1 cellular context compared by ENCODE assay signal in the genomic region with DNA sequence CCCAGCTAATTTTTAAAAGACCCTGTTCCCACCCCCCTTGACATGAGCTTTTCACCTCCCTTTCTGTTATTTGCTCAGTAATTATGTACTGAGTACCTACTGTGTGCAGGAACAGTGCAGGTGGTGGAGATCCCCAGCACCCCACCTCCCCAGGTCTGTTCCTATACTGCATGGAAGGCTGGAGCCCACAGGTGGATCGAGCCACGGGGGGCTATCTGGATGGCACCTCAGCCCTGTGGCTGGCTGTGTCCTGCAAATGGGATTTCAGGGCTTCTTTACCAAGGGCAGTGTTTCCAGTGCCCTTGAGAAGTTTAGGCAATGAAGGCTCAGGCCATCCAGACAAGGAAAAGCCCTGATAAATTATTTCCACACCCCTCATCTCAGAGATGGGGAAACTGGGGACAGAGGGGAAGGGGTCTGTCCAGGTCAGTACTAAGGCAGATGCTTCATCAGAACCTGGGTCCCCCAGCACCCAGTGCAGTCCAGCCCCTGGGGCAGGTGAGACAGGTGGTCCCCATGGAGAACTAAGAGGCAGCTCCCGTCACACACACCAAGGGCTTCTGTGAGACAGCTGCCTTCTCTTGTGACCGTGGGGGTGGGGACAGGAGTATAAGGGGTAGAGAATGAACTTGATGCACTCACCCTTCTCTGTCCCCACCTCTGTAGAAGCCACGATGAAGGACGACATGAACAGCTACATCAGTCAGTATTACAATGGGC.
TF ChIP-seq lines count a peak whose summit lies in the region.

No MANE protein-coding gene starts in this region.

TF ChIP-seq in GM12878, 131 proteins besides CTCF, POLR2A, EP300 and RAD21:
- TF ChIP-seq FOS (IDR thresholded peaks at IDR 0.05; ENCODE audit: borderline replicate concordance, extremely low read depth, insufficient read length) (no peak), SRF (IDR thresholded peaks at IDR 0.05; ENCODE audit: low read depth in 2 of 2, low read length in 2 of 2) (no peak), ZNF274 (IDR thresholded peaks at IDR 0.05; ENCODE audit: insufficient read depth, insufficient read length) (no peak), NRF1 (conservative IDR thresholded peaks at IDR 0.05; ENCODE audit: low read depth, low read length) (no peak), WRNIP1 (IDR thresholded peaks at IDR 0.05; ENCODE audit: borderline replicate concordance, low read depth, low read length) (no peak), ZNF24 (IDR thresholded peaks at IDR 0.05) (no peak), NFXL1 (IDR thresholded peaks at IDR 0.05; ENCODE audit: borderline replicate concordance) (no peak), RBBP5 (conservative IDR thresholded peaks at IDR 0.05) (no peak), CHD2 (IDR thresholded peaks at IDR 0.05; ENCODE audit: borderline replicate concordance, low read depth, low read length) (no peak), SMAD1 (IDR thresholded peaks at IDR 0.05; ENCODE audit: low read depth, partially characterized antibody) (no peak), CREB1 (IDR thresholded peaks at IDR 0.05; ENCODE audit: low read depth) (no peak), HSF1 (IDR thresholded peaks at IDR 0.05; ENCODE audit: low read depth, low read length) (no peak), LARP7 (IDR thresholded peaks at IDR 0.05) (no peak), GATAD2B (conservative IDR thresholded peaks at IDR 0.05; ENCODE audit: low read depth) (no peak), SREBF1 (IDR thresholded peaks at IDR 0.05; ENCODE audit: low read length) (no peak)
- TF ChIP-seq, protein P1, sequence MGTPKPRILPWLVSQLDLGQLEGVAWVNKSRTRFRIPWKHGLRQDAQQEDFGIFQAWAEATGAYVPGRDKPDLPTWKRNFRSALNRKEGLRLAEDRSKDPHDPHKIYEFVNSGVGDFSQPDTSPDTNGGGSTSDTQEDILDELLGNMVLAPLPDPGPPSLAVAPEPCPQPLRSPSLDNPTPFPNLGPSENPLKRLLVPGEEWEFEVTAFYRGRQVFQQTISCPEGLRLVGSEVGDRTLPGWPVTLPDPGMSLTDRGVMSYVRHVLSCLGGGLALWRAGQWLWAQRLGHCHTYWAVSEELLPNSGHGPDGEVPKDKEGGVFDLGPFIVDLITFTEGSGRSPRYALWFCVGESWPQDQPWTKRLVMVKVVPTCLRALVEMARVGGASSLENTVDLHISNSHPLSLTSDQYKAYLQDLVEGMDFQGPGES (IDR thresholded peaks at IDR 0.05), result no peak
- TF ChIP-seq, protein P2, sequence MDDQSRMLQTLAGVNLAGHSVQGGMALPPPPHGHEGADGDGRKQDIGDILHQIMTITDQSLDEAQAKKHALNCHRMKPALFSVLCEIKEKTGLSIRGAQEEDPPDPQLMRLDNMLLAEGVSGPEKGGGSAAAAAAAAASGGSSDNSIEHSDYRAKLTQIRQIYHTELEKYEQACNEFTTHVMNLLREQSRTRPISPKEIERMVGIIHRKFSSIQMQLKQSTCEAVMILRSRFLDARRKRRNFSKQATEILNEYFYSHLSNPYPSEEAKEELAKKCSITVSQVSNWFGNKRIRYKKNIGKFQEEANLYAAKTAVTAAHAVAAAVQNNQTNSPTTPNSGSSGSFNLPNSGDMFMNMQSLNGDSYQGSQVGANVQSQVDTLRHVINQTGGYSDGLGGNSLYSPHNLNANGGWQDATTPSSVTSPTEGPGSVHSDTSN (IDR thresholded peaks at IDR 0.05; ENCODE audit: insufficient replicate concordance, low read depth, low read length), result no peak
